8 cellular contexts compared by ENCODE assay signal in genomic region chr2:54657664-54658083, GRCh38.
DNase-seq lines count a peak whose midpoint lies in the region; TF ChIP-seq lines count a peak whose summit lies in the region.

No MANE protein-coding gene starts in this region.

- no peaks in the 10 kb centered on the region for H3K4me1 ChIP-seq in endodermal cell (ENCODE audit: control insufficient read depth, insufficient read depth, low read length)

- no peaks in the 10 kb centered on the region for H3K4me1 Mint-ChIP-seq in endodermal cell
- peaks cover 15% of the 10 kb centered on the region for H3K4me1 Mint-ChIP-seq in nephron

- TF ChIP-seq CTCF in WERI-Rb-1 (IDR thresholded peaks at IDR 0.05; ENCODE audit: low read depth, low read length) (peak; percentile 87), endodermal cell (conservative IDR thresholded peaks at IDR 0.05) (peak; percentile 81), nephron (IDR thresholded peaks at IDR 0.05; ENCODE audit: unreplicated experiment in 3 of 3) (peak; percentile 34 to 51 (median 40))

- H3K36me3 Mint-ChIP-seq in endodermal cell (ENCODE audit: low read depth) (peaks cover 85% of the 10 kb centered on the region), nephron (ENCODE audit: low read depth) (peaks cover 84% of the 10 kb centered on the region)

- 93 to 95% methylated on average over 10 to 12 of the region's 12 CpGs for WGBS in endodermal cell (ENCODE audit: insufficient coverage in 1 of 2, insufficient read length in 1 of 2), 2 experiments

- DNase-seq in SKM-1 treated with dmso at 0.1 percent for 144 hours (lab: John Stamatoyannopoulos, UW; ENCODE audit: unreplicated experiment) (peak; percentile 28), SKM-1 (lab: John Stamatoyannopoulos, UW; ENCODE audit: unreplicated experiment) (no peak), HuH-7 (ENCODE audit: low spot score) (peak; percentile 81), WERI-Rb-1 (peak; percentile 83), endodermal cell (peak; percentile 86), HPDE6-E6E7 (ENCODE audit: extremely low spot score) (no peak), NCI-H2196 (lab: John Stamatoyannopoulos, UW; ENCODE audit: unreplicated experiment) (no peak)

- H3K36me3 ChIP-seq in WERI-Rb-1 (peaks cover 97% of the 10 kb centered on the region), endodermal cell (ENCODE audit: control insufficient read depth, insufficient read depth, low read length) (peaks cover 97% of the 10 kb centered on the region)

- H3K9me3 ChIP-seq in WERI-Rb-1 (ENCODE audit: severe bottlenecking): no peaks in the 10 kb centered on the region
- H3K9me3 ChIP-seq in endodermal cell (ENCODE audit: control insufficient read depth, low read length): no peaks in the 10 kb centered on the region

- H3K27me3 ChIP-seq in WERI-Rb-1 (ENCODE audit: insufficient read depth, low read depth, severe bottlenecking) (no peaks in the 10 kb centered on the region), endodermal cell (ENCODE audit: control insufficient read depth, insufficient read depth, low read length, poor library complexity, severe bottlenecking) (no peaks in the 10 kb centered on the region)

- H3K9me3 Mint-ChIP-seq in endodermal cell (no peaks in the 10 kb centered on the region), nephron (no peaks in the 10 kb centered on the region)

- peak overlapping the region; percentile 54 for H3K27ac Mint-ChIP-seq in endodermal cell
- H3K27ac Mint-ChIP-seq in nephron: peak overlapping the region; percentile 65 to 85 (median 82)

- H3K27me3 Mint-ChIP-seq in endodermal cell (ENCODE audit: insufficient read depth): no peaks in the 10 kb centered on the region
- no peaks in the 10 kb centered on the region for H3K27me3 Mint-ChIP-seq in nephron (ENCODE audit: low read depth)

- H3K4me3 Mint-ChIP-seq in endodermal cell: no peak overlapping the region
- no peak overlapping the region for H3K4me3 Mint-ChIP-seq in nephron

- no peak overlapping the region for H3K4me3 ChIP-seq in WERI-Rb-1 (ENCODE audit: low read depth, low read length)
- no peak overlapping the region for H3K4me3 ChIP-seq in endodermal cell (ENCODE audit: low read length)

- no peak overlapping the region; the same call in 1 of the 2 replicates for H3K27ac ChIP-seq in WERI-Rb-1
- no peak overlapping the region for H3K27ac ChIP-seq in endodermal cell (ENCODE audit: low read depth, low read length)

- no peak overlapping the region for H3K9ac ChIP-seq in endodermal cell (ENCODE audit: extremely low read depth, low read length, poor library complexity, severe bottlenecking)

Comparison
In these comparisons a context has a peak if more than half of its experiments do, and no peak if none do; other contexts are left out.
1. DNase-seq: peak in SKM-1 treated with dmso at 0.1 percent for 144 hours (single experiment), HuH-7 (single experiment), WERI-Rb-1 (single experiment) and endodermal cell (single experiment); none in SKM-1 (single experiment), HPDE6-E6E7 (single experiment) and NCI-H2196 (single experiment).
2. Peak in every context shown above with its lines, with median percentiles within 50 percentile points of each other: CTCF ChIP-seq.